ENCODE assay signal across 28 cellular contexts in the genomic region with DNA sequence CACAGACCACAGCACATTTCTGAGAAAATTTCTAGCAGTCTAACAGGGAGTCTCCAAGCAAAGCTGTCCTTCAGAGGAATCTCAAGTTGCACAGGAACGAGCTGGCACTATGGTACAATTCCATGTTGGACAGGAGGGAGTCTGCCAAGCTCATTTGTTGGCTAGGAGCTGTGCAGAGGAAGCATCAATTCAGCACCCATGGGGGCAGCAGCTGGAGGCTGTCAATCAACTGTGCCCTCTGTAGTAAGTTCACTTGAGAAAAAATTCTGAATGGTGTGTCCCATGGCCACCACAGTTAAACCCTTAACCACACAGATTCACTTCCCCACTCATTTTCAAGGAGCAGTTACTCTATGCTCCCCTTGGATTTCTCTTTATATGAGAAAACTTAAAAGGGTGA.
"Had no signal": no experiment of that assay in that cellular context is flagged by ENCODE, and none has a peak within 500 bp of the region (broad histone marks: within the 10 kb centered on the region; RNA-seq: fewer than 3 reads in every experiment).

No MANE protein-coding gene starts in this region.

- H3K36me3 ChIP-seq: ascending aorta, cardiac muscle cell, WERI-Rb-1 had no signal

- H3K27ac ChIP-seq: ascending aorta, cardiac muscle cell, WERI-Rb-1 had no signal

- H3K4me3 ChIP-seq: ascending aorta, cardiac muscle cell had no signal

- DNase-seq: activated CD4-positive, alpha-beta memory T cell treated with anti-CD3 and anti-CD28 coated beads, Interleukin-2, amount 10 ng/mL, durations not matched to agents 7 days and 5 days; activated CD4-positive, alpha-beta T cell treated with anti-CD3 and anti-CD28 coated beads for 1 hour; activated CD4-positive, alpha-beta T cell treated with anti-CD3 and anti-CD28 coated beads for 36 hours; activated CD4-positive, alpha-beta T cell treated with anti-CD3 and anti-CD28 coated beads for 48 hours; activated CD4-positive, alpha-beta T cell treated with anti-CD3 and anti-CD28 coated beads, Interleukin-2, amount 10 ng/mL, durations not matched to agents 7 days and 5 days; activated CD4-positive, alpha-beta T cell treated with anti-CD3 and anti-CD28 coated beads, Interleukin-2, amount 50 U/mL, for 48 hours; activated CD4-positive, CD25-positive, alpha-beta regulatory T cell; activated CD8-positive, alpha-beta memory T cell treated with anti-CD3 and anti-CD28 coated beads for 24 hours; activated CD8-positive, alpha-beta memory T cell treated with anti-CD3 and anti-CD28 coated beads, Interleukin-2, amount 10 ng/mL, durations not matched to agents 7 days and 5 days; activated CD8-positive, alpha-beta memory T cell treated with anti-CD3 and anti-CD28 coated beads, Interleukin-2, amount 50 U/mL, for 48 hours; activated CD8-positive, alpha-beta T cell treated with anti-CD3 and anti-CD28 coated beads, Interleukin-2, amount 10 ng/mL, durations not matched to agents 7 days and 5 days; activated effector memory CD4-positive, alpha-beta T cell treated with Interleukin-2 at 50 U/mL for 16 hours; activated gamma-delta T cell; activated naive CD4-positive, alpha-beta T cell treated with anti-CD3 and anti-CD28 coated beads, Interleukin-2, amount 10 ng/mL, durations not matched to agents 7 days and 5 days; activated naive CD4-positive, alpha-beta T cell treated with Interleukin-2 at 50 U/mL for 16 hours; activated naive CD8-positive, alpha-beta T cell treated with anti-CD3 and anti-CD28 coated beads, Interleukin-2, amount 10 ng/mL, durations not matched to agents 7 days and 5 days; activated naive CD8-positive, alpha-beta T cell treated with anti-CD3 and anti-CD28 coated beads, Interleukin-2, amount 50 U/mL, for 24 hours; activated T-cell treated with anti-CD3 and anti-CD28 coated beads, Interleukin-2, amount 50 U/mL, for 24 hours; activated T-cell treated with anti-CD3 and anti-CD28 coated beads, Interleukin-2, amount 50 U/mL, for 48 hours; amygdala; anterior cingulate cortex; caudate nucleus; cerebellar nuclear complex; T-helper 2 cell; T-helper 9 cell; WERI-Rb-1 had no signal

- H3K4me1 ChIP-seq: ascending aorta had no signal

- H3K27me3 ChIP-seq: ascending aorta, cardiac muscle cell had no signal
